In the genomic region with DNA sequence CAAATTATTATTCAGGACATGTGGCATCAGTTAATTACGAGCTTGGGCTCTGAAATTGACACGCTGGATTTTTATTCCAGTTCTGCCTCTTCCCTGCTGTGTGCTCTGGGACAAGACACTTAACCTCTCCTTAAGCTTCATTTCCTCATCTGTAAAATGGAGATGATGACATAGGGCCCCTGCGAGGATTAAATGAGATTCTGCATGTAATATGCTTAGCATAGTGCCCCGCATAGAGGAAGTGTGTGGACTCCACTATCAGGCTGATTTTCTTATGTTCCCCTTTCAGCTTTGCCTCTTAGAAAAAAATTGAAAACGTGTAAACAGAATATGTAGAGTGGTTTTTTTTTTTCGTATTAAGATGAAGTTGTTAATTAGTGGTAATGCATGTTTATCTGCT, we compare ENCODE assay signal across 16 cellular contexts.
"Had no signal": no experiment of that assay in that cellular context is flagged by ENCODE, and none has a peak within 500 bp of the region (broad histone marks: within the 10 kb centered on the region; RNA-seq: fewer than 3 reads in every experiment).

No MANE protein-coding gene starts in this region.

- H3K4me3 Mint-ChIP-seq: activated CD4-positive, alpha-beta T cell treated with anti-CD3 and anti-CD28 coated beads, Interleukin-2, amount 10 ng/mL, durations not matched to agents 7 days and 5 days; activated naive CD4-positive, alpha-beta T cell treated with anti-CD3 and anti-CD28 coated beads, Interleukin-2, amount 50 U/mL, for 24 hours; naive B cell; T-helper 17 cell had no signal

- H3K36me3 ChIP-seq: adrenal gland, gastroesophageal sphincter, heart right ventricle, left lung, ovary, sigmoid colon, spleen, thoracic aorta had no signal

- DNase-seq: activated CD4-positive, alpha-beta T cell treated with anti-CD3 and anti-CD28 coated beads, Interleukin-2, amount 10 ng/mL, durations not matched to agents 7 days and 5 days; activated T-cell treated with anti-CD3 and anti-CD28 coated beads for 4 hours; adrenal gland; dorsolateral prefrontal cortex; heart right ventricle; islet precursor cell; left lung; naive B cell; ovary; sigmoid colon; spleen; T-helper 17 cell had no signal

- H3K27me3 ChIP-seq: ovary had no signal

- H3K9me3 ChIP-seq: adrenal gland, gastroesophageal sphincter, heart right ventricle, left lung, ovary, sigmoid colon, spleen, thoracic aorta had no signal

- H3K27ac Mint-ChIP-seq: activated CD4-positive, alpha-beta T cell treated with anti-CD3 and anti-CD28 coated beads, Interleukin-2, amount 10 ng/mL, durations not matched to agents 7 days and 5 days; activated naive CD4-positive, alpha-beta T cell treated with anti-CD3 and anti-CD28 coated beads, Interleukin-2, amount 50 U/mL, for 24 hours; activated T-helper 2 cell treated with anti-CD3 and anti-CD28 coated beads, Interferon-gamma antibody, Interleukin-2, Interleukin-4, amounts not matched to agents 10 μg/mL and 5 μg/mL and 100 μg/mL, durations not matched to agents 14 hours and 24 hours and 36 hours; T-helper 17 cell had no signal

- H3K36me3 Mint-ChIP-seq: activated naive CD4-positive, alpha-beta T cell treated with anti-CD3 and anti-CD28 coated beads, Interleukin-2, amount 50 U/mL, for 24 hours; naive B cell had no signal

- H3K4me3 ChIP-seq: adrenal gland, dorsolateral prefrontal cortex, heart right ventricle, left lung, ovary, sigmoid colon, spleen, thoracic aorta had no signal

- ATAC-seq: gastroesophageal sphincter, heart right ventricle, left lung, T-helper 17 cell had no signal

- H3K27ac ChIP-seq: adrenal gland, dorsolateral prefrontal cortex, gastroesophageal sphincter, heart right ventricle, left lung, ovary, sigmoid colon, spleen, thoracic aorta had no signal

- H3K9me3 Mint-ChIP-seq: activated CD4-positive, alpha-beta T cell treated with anti-CD3 and anti-CD28 coated beads, Interleukin-2, amount 10 ng/mL, durations not matched to agents 7 days and 5 days; activated naive CD4-positive, alpha-beta T cell treated with anti-CD3 and anti-CD28 coated beads, Interleukin-2, amount 50 U/mL, for 24 hours; activated T-helper 2 cell treated with anti-CD3 and anti-CD28 coated beads, Interferon-gamma antibody, Interleukin-2, Interleukin-4, amounts not matched to agents 10 μg/mL and 5 μg/mL and 100 μg/mL, durations not matched to agents 14 hours and 24 hours and 36 hours; naive B cell had no signal
